Comparison of ENCODE assay signal across 10 cellular contexts in the genomic region with DNA sequence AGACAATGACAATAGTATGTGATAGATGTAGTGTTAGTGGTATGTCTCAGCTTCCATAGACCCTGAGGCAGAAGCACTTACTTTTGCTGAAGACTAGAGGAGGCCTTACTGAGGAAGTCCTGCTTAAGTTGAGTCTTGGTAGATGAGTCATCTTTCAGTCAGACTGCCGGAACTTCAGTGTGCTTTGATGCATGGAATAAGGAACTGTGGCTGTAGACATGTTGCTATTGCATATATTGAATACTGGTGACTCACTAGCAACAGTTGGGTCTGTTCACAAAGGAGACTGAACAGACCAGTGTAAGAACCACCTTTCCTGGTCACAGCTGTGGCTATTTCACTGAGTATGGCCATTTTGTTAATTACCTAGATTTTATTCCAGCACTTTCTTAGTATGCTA.
DNase-seq lines count a peak whose midpoint lies in the region; ATAC-seq, FAIRE-seq and TF ChIP-seq lines count a peak whose summit lies in the region.
"Had no signal": no experiment of that assay in that cellular context is flagged by ENCODE, and none has a peak within 500 bp of the region (broad histone marks: within the 10 kb centered on the region; RNA-seq: fewer than 3 reads in every experiment).

No MANE protein-coding gene starts in this region.

- peaks cover 4% of the 10 kb centered on the region for H3K27me3 Mint-ChIP-seq in nephron progenitor cell (ENCODE audit: low read depth, poor library complexity)
- H3K27me3 Mint-ChIP-seq: activated naive CD4-positive, alpha-beta T cell treated with anti-CD3 and anti-CD28 coated beads, Interleukin-2, amount 50 U/mL, for 24 hours had no signal

- no peak for TF ChIP-seq EP300 in GM12878 (IDR thresholded peaks at IDR 0.05; ENCODE audit: borderline replicate concordance in 1 of 2, control insufficient read depth in 1 of 2, low read depth in 2 of 2, low read length in 2 of 2)

- H3K9me3 ChIP-seq in GM12878 (replicated peaks; ENCODE audit: control insufficient read depth, insufficient read depth, low read length) = no peaks in the 10 kb centered on the region; the same call in 2 of the 3 replicates
- peaks cover 47% of the 10 kb centered on the region for H3K9me3 ChIP-seq in mucosa of descending colon

- no peak overlapping the region for H3K27ac Mint-ChIP-seq in nephron progenitor cell
- H3K27ac Mint-ChIP-seq: activated naive CD4-positive, alpha-beta T cell treated with anti-CD3 and anti-CD28 coated beads, Interleukin-2, amount 50 U/mL, for 24 hours had no signal

- H3K4me1 ChIP-seq in GM12878 (ENCODE audit: control insufficient read depth, insufficient read depth, low read length) (no peaks in the 10 kb centered on the region), mucosa of descending colon (ENCODE audit: low read depth) (no peaks in the 10 kb centered on the region)

- no peaks in the 10 kb centered on the region for H4K20me1 ChIP-seq in GM12878 (ENCODE audit: control insufficient read depth, insufficient read depth)

- H2AFZ ChIP-seq in GM12878 (ENCODE audit: control insufficient read depth, low read depth, low read length) = peak overlapping the region; percentile 21

- H3K36me3 ChIP-seq in GM12878 (ENCODE audit: control insufficient read depth in 2 of 2, insufficient read depth in 2 of 2, low read length in 1 of 2) (no peaks in the 10 kb centered on the region), mucosa of descending colon (ENCODE audit: low read depth) (no peaks in the 10 kb centered on the region)

- TF ChIP-seq RAD21 in GM12878 (IDR thresholded peaks at IDR 0.05; ENCODE audit: insufficient read depth, low read depth, low read length) = no peak

- H3K4me1 Mint-ChIP-seq in nephron progenitor cell = no peaks in the 10 kb centered on the region
- H3K4me1 Mint-ChIP-seq: activated naive CD4-positive, alpha-beta T cell treated with anti-CD3 and anti-CD28 coated beads, Interleukin-2, amount 50 U/mL, for 24 hours had no signal

- no peak overlapping the region for H3K27ac ChIP-seq in GM12878 (ENCODE audit: control insufficient read depth, insufficient read depth)

- H3K27me3 ChIP-seq in GM12878 (replicated peaks in 1 of 2; ENCODE audit: control insufficient read depth in 2 of 2, insufficient read depth in 2 of 2, low read length in 1 of 2) = no peaks in the 10 kb centered on the region

- no peaks in the 10 kb centered on the region for H3K36me3 Mint-ChIP-seq in nephron progenitor cell (ENCODE audit: low read depth)
- H3K36me3 Mint-ChIP-seq: activated naive CD4-positive, alpha-beta T cell treated with anti-CD3 and anti-CD28 coated beads, Interleukin-2, amount 50 U/mL, for 24 hours had no signal

- H3K9me3 Mint-ChIP-seq in nephron progenitor cell = peaks cover 40% of the 10 kb centered on the region
- H3K9me3 Mint-ChIP-seq: activated naive CD4-positive, alpha-beta T cell treated with anti-CD3 and anti-CD28 coated beads, Interleukin-2, amount 50 U/mL, for 24 hours had no signal

- intact Hi-C loops in GM12878 (cut with micrococcal nuclease; ENCODE audit: unreplicated experiment) (no loop called here), mucosa of descending colon (cut with DNase I, micrococcal nuclease) (no loop called here), posterior vena cava (cut with DNase I) (no loop called here)

- CTCF ChIA-PET in GM12878 (lab: Yijun Ruan, JAX) = interaction anchor here (1.0 kb wide), 1 partner anchor 73 kb away, joined by 3 read pairs; no protein-coding TSS in a partner anchor

- no TSS peak for BruUV-seq in GM12878 (replicated peaks; lab: Mats Ljungman, UMichigan)

- FAIRE-seq in GM12891 (lab: Jason Lieb, UNC) (peak; percentile 97), GM12878 (lab: Jason Lieb, UNC) (peak; percentile 18), HTR-8/SVneo (lab: Jason Lieb, UNC) (no peak)

- WGBS in GM12878 (ENCODE audit: insufficient coverage, insufficient replicate concordance, low lambda C conversion rate, missing lambda C conversion rate) = 0% methylated on average over 1 of the region's 1 CpG

- no peaks in the 10 kb centered on the region for H3K79me2 ChIP-seq in GM12878 (ENCODE audit: control insufficient read depth, insufficient read depth, low read length)

- DNase-seq in GM12891 (ENCODE audit: insufficient read length, low spot score) (peak; percentile 21), KBM-7 (peak; percentile 86), GM12878 (ENCODE audit: low read depth, low spot score) (peak; percentile 21), mucosa of descending colon (no peak), posterior vena cava (ENCODE audit: low spot score) (no peak), HTR-8/SVneo (ENCODE audit: insufficient read length, low spot score) (no peak), nephron progenitor cell (no peak)

- H3K4me3 Mint-ChIP-seq in nephron progenitor cell = no peak overlapping the region
- H3K4me3 Mint-ChIP-seq: activated naive CD4-positive, alpha-beta T cell treated with anti-CD3 and anti-CD28 coated beads, Interleukin-2, amount 50 U/mL, for 24 hours; neural crest cell had no signal

- in situ Hi-C loops in KBM-7 (cut with MboI; ENCODE audit: low pct_unique_long_range_greater_than_20kb, low sequenced_read_pairs) (no loop called here), GM12878 (cut with MboI) (no loop called here)

- ATAC-seq in GM21786 (IDR thresholded peaks at IDR 0.05; ENCODE audit: unreplicated experiment) (peak; percentile 100), GM12878 (peak; percentile 84), mucosa of descending colon (no peak)

- TF ChIP-seq POLR2A in GM12891 (IDR thresholded peaks at IDR 0.05; ENCODE audit: low read depth, low read length) (no peak), GM12878 (IDR thresholded peaks at IDR 0.05; ENCODE audit: low read depth, low read length) (no peak)

- H3K9ac ChIP-seq in GM12878 (ENCODE audit: control insufficient read depth, insufficient read depth, low read length) = no peak overlapping the region

- SMC1A ChIA-PET in GM12878 (lab: Charles Lee; ENCODE audit: uncharacterized antibody, unreplicated experiment) = interaction anchor here (0.9 kb wide), 1 partner anchor 26 kb away, joined by 3 read pairs; no protein-coding TSS in a partner anchor

- RAD21 ChIA-PET in GM12878 (lab: Charles Lee; ENCODE audit: unreplicated experiment) = interaction anchor here (1.4 to 2.1 kb wide), 2 partner anchors 23 to 25 kb away, joined by 4 to 6 read pairs; no protein-coding TSS in a partner anchor

- no peak overlapping the region for H3K4me2 ChIP-seq in GM12878 (ENCODE audit: control insufficient read depth, insufficient read depth)

- no peak overlapping the region for H3K4me3 ChIP-seq in GM12878
- no peak overlapping the region for H3K4me3 ChIP-seq in mucosa of descending colon

- POLR2A ChIA-PET in GM12878 (lab: Charles Lee) = interaction anchor here (1.0 kb wide), 1 partner anchor 25 kb away, joined by 3 read pairs; no protein-coding TSS in a partner anchor

- TF ChIP-seq CTCF in GM12878 (IDR thresholded peaks at IDR 0.05 in 2 of 3, conservative IDR thresholded peaks at IDR 0.05 in 1 of 3; ENCODE audit: control insufficient read depth in 2 of 3, extremely low read depth in 1 of 3, insufficient read depth in 1 of 3, low read depth in 3 of 3, low read length in 3 of 3) (no peak), mucosa of descending colon (IDR thresholded peaks at IDR 0.05) (no peak), nephron progenitor cell (IDR thresholded peaks at IDR 0.05) (no peak)

TF ChIP-seq in GM12891, 5 proteins besides CTCF, POLR2A, EP300 and RAD21:
- TF ChIP-seq TAF1 (IDR thresholded peaks at IDR 0.05; ENCODE audit: low read depth, low read length) (no peak), SPI1 (IDR thresholded peaks at IDR 0.05; ENCODE audit: low read depth, low read length) (peak; percentile 95), PAX5 (IDR thresholded peaks at IDR 0.05; ENCODE audit: insufficient read depth, low read length, severe bottlenecking) (peak; percentile 80)

TF ChIP-seq in GM12878, 131 proteins besides CTCF, POLR2A, EP300 and RAD21 (continues in another document):
- peak; percentile 67 for TF ChIP-seq SPI1 (IDR thresholded peaks at IDR 0.05; ENCODE audit: borderline replicate concordance, insufficient read depth, low read depth, low read length)
- TF ChIP-seq, protein P1, sequence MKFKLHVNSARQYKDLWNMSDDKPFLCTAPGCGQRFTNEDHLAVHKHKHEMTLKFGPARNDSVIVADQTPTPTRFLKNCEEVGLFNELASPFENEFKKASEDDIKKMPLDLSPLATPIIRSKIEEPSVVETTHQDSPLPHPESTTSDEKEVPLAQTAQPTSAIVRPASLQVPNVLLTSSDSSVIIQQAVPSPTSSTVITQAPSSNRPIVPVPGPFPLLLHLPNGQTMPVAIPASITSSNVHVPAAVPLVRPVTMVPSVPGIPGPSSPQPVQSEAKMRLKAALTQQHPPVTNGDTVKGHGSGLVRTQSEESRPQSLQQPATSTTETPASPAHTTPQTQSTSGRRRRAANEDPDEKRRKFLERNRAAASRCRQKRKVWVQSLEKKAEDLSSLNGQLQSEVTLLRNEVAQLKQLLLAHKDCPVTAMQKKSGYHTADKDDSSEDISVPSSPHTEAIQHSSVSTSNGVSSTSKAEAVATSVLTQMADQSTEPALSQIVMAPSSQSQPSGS (IDR thresholded peaks at IDR 0.05; ENCODE audit: low read length) = peak; percentile 26; the same call in 1 of the 2 replicates
- no peak for TF ChIP-seq CBX3 (IDR thresholded peaks at IDR 0.05; ENCODE audit: borderline replicate concordance, low read depth)
- TF ChIP-seq PAX5 (IDR thresholded peaks at IDR 0.05; ENCODE audit: borderline replicate concordance, low read depth, low read length) = peak; percentile 61; the same call in 1 of the 2 replicates

Comparison
In these comparisons a context has a peak if more than half of its experiments do, and no peak if none do; other contexts are left out.
1. DNase-seq: peak in GM12891 (single experiment), KBM-7 (single experiment) and GM12878 (single experiment); none in mucosa of descending colon (0 of 3), posterior vena cava (single experiment), HTR-8/SVneo (single experiment) and nephron progenitor cell (single experiment).